ENCODE assay signal across 2 cellular contexts in the genomic region with DNA sequence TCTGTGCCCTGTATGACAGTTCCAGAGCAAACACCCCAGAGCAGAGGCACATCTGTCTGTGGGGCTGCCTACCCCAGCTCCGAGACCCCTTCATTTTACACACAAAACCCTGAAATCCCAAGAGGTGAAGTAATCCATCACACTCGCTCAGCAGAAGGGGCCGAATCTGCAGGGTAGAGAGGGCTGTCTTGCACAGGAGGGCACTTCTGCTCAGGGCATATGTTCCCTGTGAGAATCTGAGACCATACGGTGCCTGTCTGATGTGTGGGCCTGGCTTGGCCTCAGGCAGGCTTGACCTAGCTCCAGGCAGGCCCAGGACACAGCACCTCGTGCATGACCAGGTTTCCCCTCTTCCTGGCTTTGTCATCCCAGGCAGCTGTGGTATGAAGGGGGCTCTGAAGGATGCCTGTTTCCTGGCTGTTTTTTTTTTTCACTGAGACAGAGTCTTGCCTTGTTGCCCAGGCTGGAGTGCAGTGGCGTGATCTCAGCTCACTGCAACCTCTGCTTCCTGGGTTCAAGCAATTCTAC.
TF ChIP-seq lines count a peak whose summit lies in the region.

No MANE protein-coding gene starts in this region.

TF ChIP-seq in liver, 16 proteins besides CTCF, POLR2A, EP300 and RAD21 (continued from another document):
- TF ChIP-seq, protein P1, sequence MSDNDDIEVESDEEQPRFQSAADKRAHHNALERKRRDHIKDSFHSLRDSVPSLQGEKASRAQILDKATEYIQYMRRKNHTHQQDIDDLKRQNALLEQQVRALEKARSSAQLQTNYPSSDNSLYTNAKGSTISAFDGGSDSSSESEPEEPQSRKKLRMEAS (IDR thresholded peaks at IDR 0.05), result no peak
- TF ChIP-seq SP1 (IDR thresholded peaks at IDR 0.05) (no peak), JUND (IDR thresholded peaks at IDR 0.05) (no peak), FOXA2 (IDR thresholded peaks at IDR 0.05) (no peak), HNF4A (conservative IDR thresholded peaks at IDR 0.05) (no peak), TAF1 (conservative IDR thresholded peaks at IDR 0.05) (no peak), GABPA (IDR thresholded peaks at IDR 0.05 in 1 of 2, conservative IDR thresholded peaks at IDR 0.05 in 1 of 2) (no peak), HNF4G (IDR thresholded peaks at IDR 0.05) (no peak), NR2F2 (IDR thresholded peaks at IDR 0.05) (no peak)
- TF ChIP-seq, protein P2, sequence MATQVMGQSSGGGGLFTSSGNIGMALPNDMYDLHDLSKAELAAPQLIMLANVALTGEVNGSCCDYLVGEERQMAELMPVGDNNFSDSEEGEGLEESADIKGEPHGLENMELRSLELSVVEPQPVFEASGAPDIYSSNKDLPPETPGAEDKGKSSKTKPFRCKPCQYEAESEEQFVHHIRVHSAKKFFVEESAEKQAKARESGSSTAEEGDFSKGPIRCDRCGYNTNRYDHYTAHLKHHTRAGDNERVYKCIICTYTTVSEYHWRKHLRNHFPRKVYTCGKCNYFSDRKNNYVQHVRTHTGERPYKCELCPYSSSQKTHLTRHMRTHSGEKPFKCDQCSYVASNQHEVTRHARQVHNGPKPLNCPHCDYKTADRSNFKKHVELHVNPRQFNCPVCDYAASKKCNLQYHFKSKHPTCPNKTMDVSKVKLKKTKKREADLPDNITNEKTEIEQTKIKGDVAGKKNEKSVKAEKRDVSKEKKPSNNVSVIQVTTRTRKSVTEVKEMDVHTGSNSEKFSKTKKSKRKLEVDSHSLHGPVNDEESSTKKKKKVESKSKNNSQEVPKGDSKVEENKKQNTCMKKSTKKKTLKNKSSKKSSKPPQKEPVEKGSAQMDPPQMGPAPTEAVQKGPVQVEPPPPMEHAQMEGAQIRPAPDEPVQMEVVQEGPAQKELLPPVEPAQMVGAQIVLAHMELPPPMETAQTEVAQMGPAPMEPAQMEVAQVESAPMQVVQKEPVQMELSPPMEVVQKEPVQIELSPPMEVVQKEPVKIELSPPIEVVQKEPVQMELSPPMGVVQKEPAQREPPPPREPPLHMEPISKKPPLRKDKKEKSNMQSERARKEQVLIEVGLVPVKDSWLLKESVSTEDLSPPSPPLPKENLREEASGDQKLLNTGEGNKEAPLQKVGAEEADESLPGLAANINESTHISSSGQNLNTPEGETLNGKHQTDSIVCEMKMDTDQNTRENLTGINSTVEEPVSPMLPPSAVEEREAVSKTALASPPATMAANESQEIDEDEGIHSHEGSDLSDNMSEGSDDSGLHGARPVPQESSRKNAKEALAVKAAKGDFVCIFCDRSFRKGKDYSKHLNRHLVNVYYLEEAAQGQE (IDR thresholded peaks at IDR 0.05), result no peak
TF ChIP-seq in liver: peak in this region for 0.

TF ChIP-seq in endothelial cell of umbilical vein, 7 proteins besides CTCF, POLR2A, EP300 and RAD21:
- no peak for TF ChIP-seq EZH2 (IDR thresholded peaks at IDR 0.05; ENCODE audit: borderline replicate concordance, low read depth, low read length, severe bottlenecking)
- TF ChIP-seq, protein P1 (IDR thresholded peaks at IDR 0.05; ENCODE audit: insufficient read depth, insufficient read length), result no peak
